ENCODE assay signal across 21 cellular contexts in genomic region chr11:59427068-59427382, GRCh38. TPM values are rescaled to one million over a fixed set of nuclear protein-coding genes. Genes with fewer than 3 reads are reported as not detected.
A peak's percentile ranks its signal among the peaks of the same experiment; 100 is the strongest.
DNase-seq lines count a peak whose midpoint lies in the region; FAIRE-seq and TF ChIP-seq lines count a peak whose summit lies in the region.
"Had no signal": no experiment of that assay in that cellular context is flagged by ENCODE, and none has a peak within 500 bp of the region (broad histone marks: within the 10 kb centered on the region; RNA-seq: fewer than 3 reads in every experiment).

No MANE protein-coding gene starts in this region.

- no peak overlapping the region for H2AK5ac ChIP-seq in H1 (ENCODE audit: low read depth, low read length)

- H3K36me3 ChIP-seq in HUES64 (ENCODE audit: insufficient read depth, low read length) (no peaks in the 10 kb centered on the region), H1 (ENCODE audit: control insufficient read depth in 2 of 4, insufficient read depth in 4 of 4, low read length in 3 of 4) (no peaks in the 10 kb centered on the region), neural progenitor cell (no peaks in the 10 kb centered on the region), adrenal gland (replicated peaks in 1 of 2) (no peaks in the 10 kb centered on the region)
- H3K36me3 ChIP-seq: BE2C, SJCRH30 had no signal

- no peaks in the 10 kb centered on the region for H3K79me2 ChIP-seq in H1 (ENCODE audit: control insufficient read depth in 1 of 2, insufficient read depth in 2 of 2, low read length in 2 of 2)
- no peaks in the 10 kb centered on the region for H3K79me2 ChIP-seq in neural progenitor cell (ENCODE audit: low read depth)

- TF ChIP-seq CTCF in H1 (IDR thresholded peaks at IDR 0.05; ENCODE audit: control extremely low read depth in 1 of 3, insufficient read depth in 1 of 3, low read depth in 1 of 3, low read length in 3 of 3), result no peak
- TF ChIP-seq CTCF in neural progenitor cell (IDR thresholded peaks at IDR 0.05), result no peak
- TF ChIP-seq CTCF in GM13977 (IDR thresholded peaks at IDR 0.05; ENCODE audit: extremely low read depth, insufficient read depth, missing control alignments), result no peak
- no peak for TF ChIP-seq CTCF in adrenal gland (IDR thresholded peaks at IDR 0.05)

- no peak overlapping the region for H4K5ac ChIP-seq in H1 (ENCODE audit: insufficient read length, low read depth, low read length)

- H2AFZ ChIP-seq in H1 (ENCODE audit: low read length) (no peak overlapping the region), neural progenitor cell (replicated peaks) (no peak overlapping the region)

- POLR2A ChIA-PET in H1 (lab: Charles Lee; ENCODE audit: partially characterized antibody), result interaction anchor here (0.7 kb wide), 1 partner anchor 180 kb away, joined by 3 read pairs; no protein-coding TSS in a partner anchor

- H4K8ac ChIP-seq in H1 (ENCODE audit: extremely low read depth, insufficient read depth, low read length), result no peak overlapping the region

- no peak for FAIRE-seq in H1 (lab: Jason Lieb, UNC)
- FAIRE-seq: D721Med had no signal

- H2BK15ac ChIP-seq in H1 (ENCODE audit: low read length), result no peak overlapping the region

- no peak overlapping the region for H3K56ac ChIP-seq in H1 (replicated peaks; ENCODE audit: insufficient read length, low read depth, low read length)

- H3K27me3 Mint-ChIP-seq in neural progenitor cell (ENCODE audit: insufficient read depth, low read depth), result peaks cover 5% of the 10 kb centered on the region

- H3K27ac ChIP-seq in HUES64 (ENCODE audit: low read depth, low read length) (peak overlapping the region; percentile 72), H1 (ENCODE audit: low read depth, low read length) (no peak overlapping the region), neural progenitor cell (peak overlapping the region; percentile 82), adrenal gland (no peak overlapping the region)
- H3K27ac ChIP-seq: SJCRH30 had no signal

- no peaks in the 10 kb centered on the region for H3K79me1 ChIP-seq in H1 (ENCODE audit: low read depth, low read length)

- H3K4me2 ChIP-seq in H1 (ENCODE audit: insufficient read depth in 1 of 2, low read depth in 2 of 2, low read length in 2 of 2) (peak overlapping the region in 1 of 2 experiments; percentile 46; a peak in 2 of 4 replicates), neural progenitor cell (peak overlapping the region; percentile 63)

- H3F3A ChIP-seq in neural progenitor cell (ENCODE audit: low read depth), result peaks cover 18% of the 10 kb centered on the region

- no peaks in the 10 kb centered on the region for H3K27me3 ChIP-seq in HUES64 (ENCODE audit: insufficient read depth, low read length)
- H3K27me3 ChIP-seq in H1 (replicated peaks in 1 of 4; ENCODE audit: control insufficient read depth in 3 of 4, extremely low read depth in 1 of 4, insufficient read depth in 3 of 4, low read length in 3 of 4), result no peaks in the 10 kb centered on the region
- no peaks in the 10 kb centered on the region for H3K27me3 ChIP-seq in neural progenitor cell
- no peaks in the 10 kb centered on the region for H3K27me3 ChIP-seq in adrenal gland
- H3K27me3 ChIP-seq: BE2C, SJCRH30 had no signal

- no peak overlapping the region for H2BK5ac ChIP-seq in H1 (ENCODE audit: low read depth, low read length)

- TF ChIP-seq POLR2A in H1 (IDR thresholded peaks at IDR 0.05; ENCODE audit: control extremely low read depth in 1 of 2, low read depth in 2 of 2, low read length in 2 of 2), result no peak
- TF ChIP-seq POLR2A in adrenal gland (IDR thresholded peaks at IDR 0.05), result no peak

- no peak for TF ChIP-seq EP300 in H1 (IDR thresholded peaks at IDR 0.05; ENCODE audit: borderline replicate concordance in 1 of 2, low read depth in 2 of 2, low read length in 2 of 2)

- peaks cover 23% of the 10 kb centered on the region for H3K4me1 Mint-ChIP-seq in neural progenitor cell

- TF ChIP-seq RAD21 in H1 (IDR thresholded peaks at IDR 0.05 in 1 of 2, conservative IDR thresholded peaks at IDR 0.05 in 1 of 2; ENCODE audit: low read depth in 2 of 2, low read length in 2 of 2), result no peak

- H3K23ac ChIP-seq in H1 (ENCODE audit: insufficient read length), result no peak overlapping the region

- H3K4me1 ChIP-seq in HUES64 (ENCODE audit: insufficient read depth, low read length) (peaks cover 30% of the 10 kb centered on the region), H1 (replicated peaks in 1 of 4; ENCODE audit: control insufficient read depth in 3 of 4, insufficient read depth in 4 of 4, low read length in 3 of 4) (peaks cover 3 to 7% (median 4%) of the 10 kb centered on the region in 4 experiments; a peak in 6 of 7 replicates), neural progenitor cell (peaks cover 35% of the 10 kb centered on the region), adrenal gland (replicated peaks in 1 of 2) (no peaks in the 10 kb centered on the region)
- H3K4me1 ChIP-seq: BE2C, SJCRH30 had no signal

- H3K9me3 ChIP-seq in HUES64 (ENCODE audit: insufficient read depth, low read depth, low read length) (no peaks in the 10 kb centered on the region), H1 (ENCODE audit: insufficient read depth in 2 of 2, low read depth in 1 of 2, low read length in 1 of 2) (no peaks in the 10 kb centered on the region), neural progenitor cell (ENCODE audit: low read depth) (no peaks in the 10 kb centered on the region), adrenal gland (replicated peaks in 1 of 3) (no peaks in the 10 kb centered on the region)
- H3K9me3 ChIP-seq: BE2C, SJCRH30 had no signal

- no peak overlapping the region for H3K9ac ChIP-seq in HUES64 (ENCODE audit: low read depth, low read length)
- no peak overlapping the region for H3K9ac ChIP-seq in H1 (replicated peaks in 1 of 4; ENCODE audit: extremely low read depth in 1 of 4, low read depth in 3 of 4, low read length in 3 of 4)
- H3K9ac ChIP-seq in neural progenitor cell, result no peak overlapping the region

- no peak overlapping the region for H3K14ac ChIP-seq in H1 (ENCODE audit: insufficient read length)

- H4K20me1 ChIP-seq in H1 (replicated peaks in 1 of 2; ENCODE audit: control insufficient read depth in 1 of 2, insufficient read depth in 2 of 2, low read length in 2 of 2), result no peaks in the 10 kb centered on the region
- no peaks in the 10 kb centered on the region for H4K20me1 ChIP-seq in neural progenitor cell (ENCODE audit: low read depth)

- H3K36me3 Mint-ChIP-seq in neural progenitor cell, result peaks cover 2% of the 10 kb centered on the region

- H3K9me3 Mint-ChIP-seq in neural progenitor cell, result peaks cover 8% of the 10 kb centered on the region

- no peak overlapping the region for H3K18ac ChIP-seq in H1 (ENCODE audit: extremely low read depth, low read length)

- no peak overlapping the region for H2BK20ac ChIP-seq in H1 (ENCODE audit: low read length)

- H3K4me3 Mint-ChIP-seq in neural progenitor cell, result peak overlapping the region; percentile 19

- in situ Hi-C loops in GM13977 (cut with MboI; ENCODE audit: low pct_unique_long_range_greater_than_20kb, low sequenced_read_pairs, unreplicated experiment), result no loop called here

- H3K27ac Mint-ChIP-seq in neural progenitor cell, result no peak overlapping the region

- no peak overlapping the region for H4K91ac ChIP-seq in H1 (replicated peaks; ENCODE audit: insufficient read length, low read length)

- peaks cover 2% of the 10 kb centered on the region; the same call in 1 of the 2 replicates for H3K23me2 ChIP-seq in H1 (ENCODE audit: low read depth, low read length)

- no peak overlapping the region for H3K4me3 ChIP-seq in HUES64 (ENCODE audit: low read length)
- H3K4me3 ChIP-seq in H1 (ENCODE audit: extremely low read depth in 1 of 4, insufficient read depth in 2 of 4, low read depth in 3 of 4, low read length in 4 of 4), result peak overlapping the region in 1 of 4 experiments; percentile 22; a peak in 1 of 8 replicates
- H3K4me3 ChIP-seq in neural progenitor cell, result peak overlapping the region; percentile 7
- no peak overlapping the region for H3K4me3 ChIP-seq in adrenal gland
- H3K4me3 ChIP-seq: SJCRH30 had no signal

- intact Hi-C loops in adrenal gland (cut with DNase I), result loop anchor here in 1 of 2 donors (10.0 kb wide), 1 partner anchor 252 kb away; the partner anchor contains the start of gene DTX4

- no peak overlapping the region for H3K4ac ChIP-seq in H1 (replicated peaks; ENCODE audit: insufficient read length, low read depth, low read length)

- H2BK12ac ChIP-seq in H1 (ENCODE audit: low read depth, low read length), result no peak overlapping the region

- H2BK120ac ChIP-seq in H1 (replicated peaks; ENCODE audit: low read depth, low read length), result peak overlapping the region; percentile 27

- CTCF ChIA-PET in H1 (lab: Charles Lee; ENCODE audit: partially characterized antibody), result interaction anchor here (1.9 kb wide), 1 partner anchor 255 kb away, joined by 5 read pairs; the partner anchor contains the start of gene DTX4

- DNase-seq in Daoy (ENCODE audit: low read depth) (peak; percentile 4), H1 (ENCODE audit: low read depth in 1 of 2, low spot score in 2 of 2) (no peak), neural progenitor cell (ENCODE audit: low spot score) (no peak), AG20443 (ENCODE audit: low spot score) (no peak), GM13977 (ENCODE audit: low spot score) (no peak), adrenal gland (no peak), DMS79 treated with DMSO at 0.1 percent for 48 hours (lab: John Stamatoyannopoulos, UW) (no peak)
- DNase-seq: BE2C, DMS53, GOT3, KG1, NCI-H1105, NCI-H1694, NCI-H2081, NCI-H2171, NCI-H524, SJCRH30 had no signal

RNA-seq across cellular contexts. Expression of gene OR5A2, which starts 0.8 kb away (rescaled TPM):
- not detected in 2 replicates for total RNA-seq in Daoy (2014; rRNA removed; shearing (Covaris generic))
- not detected for polyA plus RNA-seq in HUES64 (2013, experiment 1 of 2)
- not detected for polyA plus RNA-seq in HUES64 (2013, experiment 2 of 2)
- not detected in 2 replicates for total RNA-seq in H1 (2021; fragmentation: NEBNext Ultra II Directional; extraction: Animal tissue kit (Norgen Biotek cat#: 25700))
- polyA plus RNA-seq in H1 (2011; rRNA removed) (not detected in 2 replicates), adrenal gland (not detected)
- polyA plus RNA-seq in H1 (2011; cell fraction: cytosol; rRNA removed), result 0.01 TPM
- not detected for polyA plus RNA-seq in H1 (2011; cell fraction: nucleus; rRNA removed)
- polyA plus RNA-seq in H1 (2012, experiment 1 of 2), result not detected in 4 replicates
- not detected for polyA plus RNA-seq in H1 (2012, experiment 2 of 2)
- polyA plus RNA-seq in H1 (2013, experiment 1 of 2), result under 0.01 TPM
- 0.02 TPM for polyA plus RNA-seq in H1 (2013, experiment 2 of 2)
- polyA minus RNA-seq in H1 (2011; rRNA and poly(A)+ RNA removed), result not detected in 2 replicates
- not detected for polyA minus RNA-seq in H1 (2011; cell fraction: cytosol; rRNA and poly(A)+ RNA removed)
- polyA minus RNA-seq in H1 (2011; cell fraction: nucleus; rRNA and poly(A)+ RNA removed), result not detected
- total RNA-seq in neural progenitor cell (ENCODE audit: low replicate concordance) (not detected in 2 replicates), adrenal gland (not detected)
- total RNA-seq: A172; SJCRH30; T-helper 1 cell treated with Interleukin-12 subunit alpha and Interleukin-12 subunit beta and Interleukin-4 antibody, amounts not matched to agents 30 ng/mL and 1 ng/mL, for 36 hours had no signal

RNA-seq across cellular contexts. Expression of gene OR5A1, which starts 9.2 kb away (rescaled TPM):
- total RNA-seq in Daoy (2014; rRNA removed; shearing (Covaris generic)), result not detected in 2 replicates
- polyA plus RNA-seq in HUES64 (2013, experiment 1 of 2), result not detected
- not detected for polyA plus RNA-seq in HUES64 (2013, experiment 2 of 2)
- total RNA-seq in H1 (2021; fragmentation: NEBNext Ultra II Directional; extraction: Animal tissue kit (Norgen Biotek cat#: 25700)), result not detected in 2 replicates
- polyA plus RNA-seq in H1 (2011; rRNA removed) (0.05 TPM in 1 of 2 replicates, not detected in the other), adrenal gland (not detected)
- 0.03 TPM for polyA plus RNA-seq in H1 (2011; cell fraction: cytosol; rRNA removed)
- 0.21 TPM for polyA plus RNA-seq in H1 (2011; cell fraction: nucleus; rRNA removed)
- not detected in 4 replicates for polyA plus RNA-seq in H1 (2012, experiment 1 of 2)
- polyA plus RNA-seq in H1 (2012, experiment 2 of 2), result not detected
- under 0.01 TPM for polyA plus RNA-seq in H1 (2013, experiment 1 of 2)
- 0.04 TPM for polyA plus RNA-seq in H1 (2013, experiment 2 of 2)
- 0.16 and 1.0 TPM in 2 replicates for polyA minus RNA-seq in H1 (2011; rRNA and poly(A)+ RNA removed)
- polyA minus RNA-seq in H1 (2011; cell fraction: cytosol; rRNA and poly(A)+ RNA removed), result not detected
- 0.10 TPM for polyA minus RNA-seq in H1 (2011; cell fraction: nucleus; rRNA and poly(A)+ RNA removed)
- total RNA-seq in neural progenitor cell (ENCODE audit: low replicate concordance) (0.02 and 0.06 TPM in 2 replicates), adrenal gland (not detected)
- total RNA-seq: A172; SJCRH30; T-helper 1 cell treated with Interleukin-12 subunit alpha and Interleukin-12 subunit beta and Interleukin-4 antibody, amounts not matched to agents 30 ng/mL and 1 ng/mL, for 36 hours had no signal

RNA-seq across cellular contexts. Expression of gene OR4D6, which starts 29.7 kb away (rescaled TPM):
- not detected in 2 replicates for total RNA-seq in Daoy (2014; rRNA removed; shearing (Covaris generic))
- not detected for polyA plus RNA-seq in HUES64 (2013, experiment 1 of 2)
- polyA plus RNA-seq in HUES64 (2013, experiment 2 of 2), result not detected
- total RNA-seq in H1 (2021; fragmentation: NEBNext Ultra II Directional; extraction: Animal tissue kit (Norgen Biotek cat#: 25700)), result not detected in 2 replicates
- polyA plus RNA-seq in H1 (2011; rRNA removed), result not detected in 2 replicates
- not detected for polyA plus RNA-seq in H1 (2011; cell fraction: cytosol; rRNA removed)
- polyA plus RNA-seq in H1 (2011; cell fraction: nucleus; rRNA removed), result not detected
- not detected in 4 replicates for polyA plus RNA-seq in H1 (2012, experiment 1 of 2)
- polyA plus RNA-seq in H1 (2012, experiment 2 of 2), result not detected
- polyA plus RNA-seq in H1 (2013, experiment 1 of 2), result not detected
- not detected for polyA plus RNA-seq in H1 (2013, experiment 2 of 2)
- polyA minus RNA-seq in H1 (2011; rRNA and poly(A)+ RNA removed), result not detected in 2 replicates
- polyA minus RNA-seq in H1 (2011; cell fraction: cytosol; rRNA and poly(A)+ RNA removed), result not detected
- not detected for polyA minus RNA-seq in H1 (2011; cell fraction: nucleus; rRNA and poly(A)+ RNA removed)
- not detected in 2 replicates for total RNA-seq in neural progenitor cell (ENCODE audit: low replicate concordance)
- not detected for total RNA-seq in adrenal gland
- polyA plus RNA-seq in adrenal gland, result not detected
- total RNA-seq: A172; SJCRH30; T-helper 1 cell treated with Interleukin-12 subunit alpha and Interleukin-12 subunit beta and Interleukin-4 antibody, amounts not matched to agents 30 ng/mL and 1 ng/mL, for 36 hours had no signal

RNA-seq across cellular contexts. Expression of gene OR4D10, which starts 46.1 kb away (rescaled TPM):
- total RNA-seq in Daoy (2014; rRNA removed; shearing (Covaris generic)), result not detected in 2 replicates
- polyA plus RNA-seq in HUES64 (2013, experiment 1 of 2), result not detected
- not detected for polyA plus RNA-seq in HUES64 (2013, experiment 2 of 2)
- total RNA-seq in H1 (2021; fragmentation: NEBNext Ultra II Directional; extraction: Animal tissue kit (Norgen Biotek cat#: 25700)), result not detected in 2 replicates
- polyA plus RNA-seq in H1 (2011; rRNA removed) (not detected in 2 replicates), adrenal gland (not detected)
- not detected for polyA plus RNA-seq in H1 (2011; cell fraction: cytosol; rRNA removed)
- polyA plus RNA-seq in H1 (2011; cell fraction: nucleus; rRNA removed), result not detected
- polyA plus RNA-seq in H1 (2012, experiment 1 of 2), result not detected in 4 replicates
- not detected for polyA plus RNA-seq in H1 (2012, experiment 2 of 2)
- not detected for polyA plus RNA-seq in H1 (2013, experiment 1 of 2)
- not detected for polyA plus RNA-seq in H1 (2013, experiment 2 of 2)
- not detected in 2 replicates for polyA minus RNA-seq in H1 (2011; rRNA and poly(A)+ RNA removed)
- not detected for polyA minus RNA-seq in H1 (2011; cell fraction: cytosol; rRNA and poly(A)+ RNA removed)
- polyA minus RNA-seq in H1 (2011; cell fraction: nucleus; rRNA and poly(A)+ RNA removed), result not detected
- total RNA-seq in neural progenitor cell (ENCODE audit: low replicate concordance) (not detected in 2 replicates), adrenal gland (not detected)
- total RNA-seq: A172; SJCRH30; T-helper 1 cell treated with Interleukin-12 subunit alpha and Interleukin-12 subunit beta and Interleukin-4 antibody, amounts not matched to agents 30 ng/mL and 1 ng/mL, for 36 hours had no signal

Comparison
In these comparisons a context has a peak if more than half of its experiments do, and no peak if none do; other contexts are left out.
1. H3K27ac ChIP-seq: peak in HUES64 (single experiment) and neural progenitor cell (single experiment); none in H1 (single experiment) and adrenal gland (0 of 5).